In the genomic region with DNA sequence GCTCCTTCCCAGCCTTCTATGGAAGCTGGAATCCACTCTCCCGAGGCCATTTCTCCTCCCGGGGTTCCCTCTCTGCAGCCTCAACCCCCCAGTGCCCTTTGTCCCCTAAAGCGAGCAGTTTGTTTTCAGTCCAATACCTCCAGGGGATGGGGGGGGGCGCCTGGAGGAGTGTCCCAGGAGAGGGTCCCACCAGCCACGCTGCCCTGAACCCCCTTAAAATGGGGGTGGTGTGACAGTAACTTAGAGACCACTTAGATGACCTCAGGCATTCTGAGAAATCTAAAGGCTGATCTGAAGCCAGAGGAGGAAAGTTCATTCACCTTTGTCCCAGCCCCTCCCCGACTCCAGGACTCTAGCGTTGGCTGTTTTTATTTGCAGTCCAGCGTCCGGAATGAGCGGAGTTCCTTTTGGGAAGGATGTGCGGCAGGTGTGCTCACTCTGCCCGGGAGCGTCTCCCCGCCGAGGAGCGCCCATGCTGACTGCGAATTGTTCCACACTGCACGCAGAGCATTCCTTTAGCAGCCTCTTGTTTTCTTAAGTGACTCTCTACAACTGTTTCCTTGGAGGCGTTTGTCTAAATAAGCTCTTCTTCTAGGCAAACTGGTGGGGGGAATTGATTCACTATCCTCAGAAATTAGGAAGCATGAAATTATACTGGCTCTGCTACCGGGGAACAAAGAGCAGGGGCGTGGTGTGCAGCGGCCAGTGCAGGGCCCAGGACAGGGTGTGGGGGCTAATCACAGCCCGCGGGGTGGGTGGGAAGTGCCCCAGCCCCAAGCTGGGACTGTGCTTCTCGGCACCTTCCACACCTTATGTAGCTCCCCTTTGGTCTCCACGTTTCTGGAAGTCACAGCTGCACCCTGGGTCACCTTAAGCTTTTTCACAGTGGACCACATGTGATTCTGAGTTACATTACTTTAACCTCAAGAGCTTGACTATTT, we compare ENCODE assay signal across 9 cellular contexts.
A peak's percentile ranks its signal among the peaks of the same experiment; 100 is the strongest.
DNase-seq lines count a peak whose midpoint lies in the region; ATAC-seq and TF ChIP-seq lines count a peak whose summit lies in the region.
"Had no signal": no experiment of that assay in that cellular context is flagged by ENCODE, and none has a peak within 500 bp of the region (broad histone marks: within the 10 kb centered on the region; RNA-seq: fewer than 3 reads in every experiment).

No MANE protein-coding gene starts in this region.

- H3K36me3 ChIP-seq in BLaER1 (no peaks in the 10 kb centered on the region), SK-N-MC (ENCODE audit: insufficient read depth, low read length) (no peaks in the 10 kb centered on the region), parathyroid adenoma (ENCODE audit: control insufficient read depth, insufficient read depth, low read length) (no peaks in the 10 kb centered on the region)

- H2AFZ ChIP-seq in parathyroid adenoma = peak overlapping the region; percentile 90

- peaks cover 3% of the 10 kb centered on the region; the same call in 1 of the 2 replicates for H3K9me3 ChIP-seq in BLaER1
- no peaks in the 10 kb centered on the region for H3K9me3 ChIP-seq in SK-N-MC (ENCODE audit: low read depth, low read length)
- H3K9me3 ChIP-seq in parathyroid adenoma (ENCODE audit: control insufficient read depth, low read length) = no peaks in the 10 kb centered on the region

- no peaks in the 10 kb centered on the region for H3K79me2 ChIP-seq in parathyroid adenoma

- TF ChIP-seq CTCF in foreskin fibroblast (IDR thresholded peaks at IDR 0.05; ENCODE audit: low read depth, low read length) = no peak
- no peak for TF ChIP-seq CTCF in parathyroid adenoma (IDR thresholded peaks at IDR 0.05)

- DNase-seq in SK-N-MC (ENCODE audit: low read depth, low spot score) (no peak), foreskin fibroblast (peak in 1 of 2 donors; percentile 32)
- no peak for DNase-seq in activated CD4-positive, alpha-beta T cell treated with anti-CD3 and anti-CD28 coated beads, Interleukin-2, amount 50 U/mL, for 4 hours
- DNase-seq: DND-41 had no signal

- H4K20me1 ChIP-seq in BLaER1 = no peaks in the 10 kb centered on the region

- H3K27me3 ChIP-seq in BLaER1 (no peaks in the 10 kb centered on the region), parathyroid adenoma (ENCODE audit: control insufficient read depth, insufficient read depth, low read length) (no peaks in the 10 kb centered on the region)

- H3K4me2 ChIP-seq in BLaER1 (0 out of 2 replicates have a peak overlapping the region, but pooled peaks have one; percentile 29), parathyroid adenoma (ENCODE audit: low read length) (peak overlapping the region; percentile 50)

- peaks cover 77% of the 10 kb centered on the region for H3K4me1 ChIP-seq in BLaER1
- peaks cover 41% of the 10 kb centered on the region for H3K4me1 ChIP-seq in parathyroid adenoma

- H3K9ac ChIP-seq in BLaER1 = no peak overlapping the region
- H3K9ac ChIP-seq in SK-N-MC (ENCODE audit: insufficient read length) = peak overlapping the region; percentile 58
- H3K9ac ChIP-seq in parathyroid adenoma = no peak overlapping the region

- H3K27ac ChIP-seq in BLaER1 (peak overlapping the region; percentile 32; the same call in 1 of the 2 replicates), SK-N-MC (peak overlapping the region; percentile 33; the same call in 1 of the 2 replicates), parathyroid adenoma (peak overlapping the region; percentile 88)

- H3K4me3 ChIP-seq in BLaER1 (no peak overlapping the region), SK-N-MC (peak overlapping the region; percentile 44; the same call in 1 of the 2 replicates), foreskin fibroblast (ENCODE audit: low read depth in 1 of 2, low read length in 2 of 2) (peak overlapping the region; percentile 7 to 35), parathyroid adenoma (ENCODE audit: low read depth, low read length) (peak overlapping the region; percentile 19)

- ATAC-seq in HG03520 (IDR thresholded peaks at IDR 0.05; ENCODE audit: unreplicated experiment) (no peak), GM18519 (IDR thresholded peaks at IDR 0.05; ENCODE audit: low FRiP score, unreplicated experiment) (no peak), GM21381 (IDR thresholded peaks at IDR 0.05; ENCODE audit: unreplicated experiment) (no peak)

Comparison
In these comparisons a context has a peak if more than half of its experiments do, and no peak if none do; other contexts are left out.
1. H3K27ac ChIP-seq: peak in every context shown above with its lines; median percentile 88 in parathyroid adenoma; 33 in SK-N-MC; 32 in BLaER1.